ENCODE assay signal across 9 cellular contexts in genomic region chr1:110879758-110880606, GRCh38. TPM values are rescaled to one million over a fixed set of nuclear protein-coding genes. Genes with fewer than 3 reads are reported as not detected.
DNase-seq lines count a peak whose midpoint lies in the region; ATAC-seq lines count a peak whose summit lies in the region.
"Had no signal": no experiment of that assay in that cellular context is flagged by ENCODE, and none has a peak within 500 bp of the region (broad histone marks: within the 10 kb centered on the region; RNA-seq: fewer than 3 reads in every experiment).

No MANE protein-coding gene starts in this region.

- intact Hi-C loops in activated CD4-positive, alpha-beta T cell treated with anti-CD3 and anti-CD28 coated beads, Interleukin-2, amount 10 ng/mL, durations not matched to agents 24 days and 14 days (cut with micrococcal nuclease), result loop anchor here (1.0 to 10.0 kb wide), 12 partner anchors 17 to 877 kb away; partner anchors contain the start of genes CEPT1, DDX20, DENND2D and DRAM2
- intact Hi-C loops in naive thymus-derived CD4-positive, alpha-beta T cell (cut with micrococcal nuclease), result loop anchor here (1.0 to 10.0 kb wide), 12 partner anchors 8 to 875 kb away; partner anchors contain the start of genes DDX20 (in 1 of the 2), KCNC4 (in 1 of the 2), LAMTOR5 (in 1 of the 2) and LRIF1 (in 1 of the 2)

- ATAC-seq in GM19351 (IDR thresholded peaks at IDR 0.05; ENCODE audit: unreplicated experiment) (peak; percentile 67), HG03571 (IDR thresholded peaks at IDR 0.05; ENCODE audit: unreplicated experiment) (peak; percentile 42)
- peak; percentile 73 for ATAC-seq in naive thymus-derived CD4-positive, alpha-beta T cell

- H3K4me3 ChIP-seq in naive thymus-derived CD4-positive, alpha-beta T cell (ENCODE audit: low read length), result peak overlapping the region; percentile 41
- H3K4me3 ChIP-seq: adrenal gland had no signal

- peaks cover 69 to 77% of the 10 kb centered on the region in 2 donors for H3K4me1 ChIP-seq in naive thymus-derived CD4-positive, alpha-beta T cell (ENCODE audit: control insufficient read depth in 2 of 2, insufficient read depth in 2 of 2, low read length in 2 of 2)

- peaks cover 3% of the 10 kb centered on the region for H3K9me3 Mint-ChIP-seq in activated CD4-positive, alpha-beta T cell treated with anti-CD3 and anti-CD28 coated beads, Interleukin-2, amount 10 ng/mL, durations not matched to agents 24 days and 14 days
- peaks cover 0 to 4% (median 0%) of the 10 kb centered on the region in 11 donors for H3K9me3 Mint-ChIP-seq in naive thymus-derived CD4-positive, alpha-beta T cell

- no peaks in the 10 kb centered on the region for H3K27me3 ChIP-seq in naive thymus-derived CD4-positive, alpha-beta T cell (ENCODE audit: control insufficient read depth in 2 of 2, insufficient read depth in 2 of 2, low read length in 2 of 2)
- H3K27me3 ChIP-seq: adrenal gland had no signal

- peaks cover 53% of the 10 kb centered on the region for H3K36me3 Mint-ChIP-seq in activated CD4-positive, alpha-beta T cell treated with anti-CD3 and anti-CD28 coated beads, Interleukin-2, amount 10 ng/mL, durations not matched to agents 24 days and 14 days (ENCODE audit: low read depth)
- H3K36me3 Mint-ChIP-seq in naive thymus-derived CD4-positive, alpha-beta T cell, result peaks cover 3 to 55% (median 44%) of the 10 kb centered on the region in 5 donors

- CTCF ChIA-PET in naive thymus-derived CD4-positive, alpha-beta T cell (lab: Charles Lee), result interaction anchor here (0.9 to 1.4 kb wide), 3 partner anchors 11 to 97 kb away, joined by 3 to 6 read pairs (median 3); no protein-coding TSS in a partner anchor

- peaks cover 0 to 7% (median 5%) of the 10 kb centered on the region in 3 experiments for H3K36me3 ChIP-seq in naive thymus-derived CD4-positive, alpha-beta T cell (ENCODE audit: control insufficient read depth in 2 of 3, insufficient read depth in 3 of 3, low read length in 3 of 3)
- H3K36me3 ChIP-seq: adrenal gland had no signal

- H3K27ac Mint-ChIP-seq in activated CD4-positive, alpha-beta T cell treated with anti-CD3 and anti-CD28 coated beads, Interleukin-2, amount 10 ng/mL, durations not matched to agents 24 days and 14 days, result peak overlapping the region; percentile 99
- H3K27ac Mint-ChIP-seq in naive thymus-derived CD4-positive, alpha-beta T cell, result peak overlapping the region; percentile 89 to 99 (median 93)

- peak; percentile 45 to 55 for DNase-seq in AML-193 (lab: John Stamatoyannopoulos, UW)
- peak; percentile 91 for DNase-seq in activated CD4-positive, alpha-beta T cell treated with anti-CD3 and anti-CD28 coated beads, Interleukin-2, amount 10 ng/mL, durations not matched to agents 24 days and 14 days
- peak in 2 of 9 donors; percentile 63 to 65 for DNase-seq in naive thymus-derived CD4-positive, alpha-beta T cell
- DNase-seq in GM19238 (ENCODE audit: insufficient read length, low spot score), result no peak
- DNase-seq in dermis blood vessel endothelial cell, result no peak
- DNase-seq in NCI-H226, result no peak

- peak overlapping the region; percentile 44 for H3K27ac ChIP-seq in naive thymus-derived CD4-positive, alpha-beta T cell (ENCODE audit: low read depth, low read length)

- H3K4me1 Mint-ChIP-seq in activated CD4-positive, alpha-beta T cell treated with anti-CD3 and anti-CD28 coated beads, Interleukin-2, amount 10 ng/mL, durations not matched to agents 24 days and 14 days, result peaks cover 65% of the 10 kb centered on the region
- peaks cover 71 to 96% (median 85%) of the 10 kb centered on the region in 7 donors for H3K4me1 Mint-ChIP-seq in naive thymus-derived CD4-positive, alpha-beta T cell

- H3K27me3 Mint-ChIP-seq in activated CD4-positive, alpha-beta T cell treated with anti-CD3 and anti-CD28 coated beads, Interleukin-2, amount 10 ng/mL, durations not matched to agents 24 days and 14 days, result no peaks in the 10 kb centered on the region
- no peaks in the 10 kb centered on the region for H3K27me3 Mint-ChIP-seq in naive thymus-derived CD4-positive, alpha-beta T cell

- H3K9me3 ChIP-seq in naive thymus-derived CD4-positive, alpha-beta T cell (ENCODE audit: control insufficient read depth in 2 of 3, low read length in 3 of 3), result no peaks in the 10 kb centered on the region
- H3K9me3 ChIP-seq: adrenal gland had no signal

- POLR2A ChIA-PET in naive thymus-derived CD4-positive, alpha-beta T cell (lab: Charles Lee), result interaction anchor here (1.1 kb wide), 1 partner anchor 11 kb away, joined by 5 read pairs; no protein-coding TSS in a partner anchor

- peak overlapping the region; percentile 84 for H3K4me3 Mint-ChIP-seq in activated CD4-positive, alpha-beta T cell treated with anti-CD3 and anti-CD28 coated beads, Interleukin-2, amount 10 ng/mL, durations not matched to agents 24 days and 14 days
- H3K4me3 Mint-ChIP-seq in naive thymus-derived CD4-positive, alpha-beta T cell, result peak overlapping the region; percentile 78 to 96 (median 88)

RNA-seq across cellular contexts. Expression of gene CD53, which starts 7.0 kb away (rescaled TPM):
- total RNA-seq in activated CD4-positive, alpha-beta T cell treated with anti-CD3 and anti-CD28 coated beads, Interleukin-2, amount 10 ng/mL, durations not matched to agents 24 days and 14 days, result 185 and 190 TPM in 2 replicates
- 100 to 1,000 TPM; 237 to 513 (median 287) TPM for total RNA-seq in naive thymus-derived CD4-positive, alpha-beta T cell
- 1,000 to 10,000 TPM in 1 of 2 donors, 100 to 1,000 TPM in 1; 675 to 1,023 TPM for polyA plus RNA-seq in naive thymus-derived CD4-positive, alpha-beta T cell
- not detected in 2 replicates for total RNA-seq in dermis blood vessel endothelial cell

Comparison
In these comparisons a context has a peak if more than half of its experiments do, and no peak if none do; other contexts are left out.
1. DNase-seq: peak in AML-193 (2 of 2) and activated CD4-positive, alpha-beta T cell treated with anti-CD3 and anti-CD28 coated beads, Interleukin-2, amount 10 ng/mL, durations not matched to agents 24 days and 14 days (single experiment); none in GM19238 (single experiment), dermis blood vessel endothelial cell (single experiment) and NCI-H226 (single experiment).
2. RNA of gene CD53, which starts 7.0 kb away (total RNA-seq): 237 to 513 TPM in naive thymus-derived CD4-positive, alpha-beta T cell and 185 to 190 TPM in activated CD4-positive, alpha-beta T cell treated with anti-CD3 and anti-CD28 coated beads, Interleukin-2, amount 10 ng/mL, durations not matched to agents 24 days and 14 days; not detected in dermis blood vessel endothelial cell; every median in the first group is over 100 times any median in the second.
3. Peak in every context shown above with its lines, with median percentiles within 50 percentile points of each other: ATAC-seq.